Comparison of ENCODE assay signal across 21 cellular contexts in the genomic region with DNA sequence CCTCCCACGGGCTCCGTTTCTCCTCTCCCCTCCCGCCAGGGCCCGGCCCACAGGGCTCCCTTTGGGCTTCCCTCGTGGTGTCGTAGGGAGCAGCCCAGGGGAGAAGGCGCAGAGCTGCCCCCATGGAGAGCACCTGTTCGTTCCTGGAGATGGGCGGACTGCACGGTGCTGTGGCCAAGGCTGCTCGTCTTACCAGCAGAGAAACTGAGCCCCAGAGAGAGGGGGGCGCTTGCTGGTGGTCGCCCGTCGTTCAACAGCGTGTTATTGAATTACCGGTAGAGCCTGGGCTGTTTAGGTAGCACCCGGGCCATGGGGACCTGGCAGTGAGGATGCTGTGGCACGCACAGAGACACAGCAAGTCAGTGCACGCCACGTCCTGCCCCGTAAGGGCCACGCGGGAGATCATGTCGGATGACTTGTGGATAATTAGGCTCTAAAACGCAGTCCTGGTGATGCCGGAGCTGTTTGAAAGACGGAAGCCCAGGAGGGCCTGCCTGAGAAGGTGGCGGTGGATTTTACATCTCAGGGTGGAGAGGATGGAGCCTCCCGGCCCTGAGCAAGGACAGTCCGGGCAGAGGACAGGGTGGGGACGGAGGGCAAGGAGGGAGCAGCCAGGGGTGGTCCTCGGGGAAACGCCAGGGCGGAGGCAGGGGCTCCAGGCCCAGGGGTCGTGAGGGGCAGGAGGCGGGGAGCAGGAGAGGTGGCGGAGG.
DNase-seq lines count a peak whose midpoint lies in the region; ATAC-seq and TF ChIP-seq lines count a peak whose summit lies in the region.
"Had no signal": no experiment of that assay in that cellular context is flagged by ENCODE, and none has a peak within 500 bp of the region (broad histone marks: within the 10 kb centered on the region; RNA-seq: fewer than 3 reads in every experiment).

No MANE protein-coding gene starts in this region.

- H3K4me1 Mint-ChIP-seq in activated CD4-positive, alpha-beta memory T cell treated with anti-CD3 and anti-CD28 coated beads for 36 hours (ENCODE audit: low read depth), result peaks cover 17% of the 10 kb centered on the region
- H3K4me1 Mint-ChIP-seq in activated CD4-positive, alpha-beta memory T cell treated with anti-CD3 and anti-CD28 coated beads, Interleukin-2, amount 10 ng/mL, durations not matched to agents 7 days and 5 days, result peaks cover 11% of the 10 kb centered on the region
- H3K4me1 Mint-ChIP-seq in mesothelial cell of epicardium, result no peaks in the 10 kb centered on the region

- H3K36me3 Mint-ChIP-seq in activated CD4-positive, alpha-beta memory T cell treated with anti-CD3 and anti-CD28 coated beads for 36 hours, result no peaks in the 10 kb centered on the region
- no peaks in the 10 kb centered on the region for H3K36me3 Mint-ChIP-seq in activated CD4-positive, alpha-beta memory T cell treated with anti-CD3 and anti-CD28 coated beads, Interleukin-2, amount 10 ng/mL, durations not matched to agents 7 days and 5 days (ENCODE audit: low read depth)
- no peaks in the 10 kb centered on the region for H3K36me3 Mint-ChIP-seq in mesothelial cell of epicardium
- H3K36me3 Mint-ChIP-seq: activated naive CD4-positive, alpha-beta T cell treated with anti-CD3 and anti-CD28 coated beads, Interleukin-2, amount 50 U/mL, for 24 hours had no signal

- POLR2A ChIA-PET in activated CD4-positive, alpha-beta memory T cell treated with anti-CD3 and anti-CD28 coated beads for 36 hours (lab: Charles Lee), result interaction anchor here (0.8 kb wide), 1 partner anchor 17 kb away, joined by 3 read pairs; no protein-coding TSS in a partner anchor
- POLR2A ChIA-PET in activated CD4-positive, alpha-beta memory T cell treated with anti-CD3 and anti-CD28 coated beads, Interleukin-2, amount 10 ng/mL, durations not matched to agents 7 days and 5 days (lab: Charles Lee), result no interaction called here

- no peaks in the 10 kb centered on the region for H3K9me3 ChIP-seq in tibial artery
- H3K9me3 ChIP-seq: SK-N-SH had no signal

- TF ChIP-seq CTCF in coronary artery (IDR thresholded peaks at IDR 0.05) (no peak), mesothelial cell of epicardium (IDR thresholded peaks at IDR 0.05; ENCODE audit: unreplicated experiment) (no peak), tibial artery (IDR thresholded peaks at IDR 0.05) (no peak)

- no peaks in the 10 kb centered on the region for H3K27me3 ChIP-seq in tibial artery

- H3K4me3 ChIP-seq in coronary artery, result no peak overlapping the region
- H3K4me3 ChIP-seq in tibial artery, result no peak overlapping the region

- H3K4me1 ChIP-seq in tibial artery, result no peaks in the 10 kb centered on the region

- H3K4me3 Mint-ChIP-seq in activated CD4-positive, alpha-beta memory T cell treated with anti-CD3 and anti-CD28 coated beads for 36 hours, result no peak overlapping the region
- no peak overlapping the region for H3K4me3 Mint-ChIP-seq in activated CD4-positive, alpha-beta memory T cell treated with anti-CD3 and anti-CD28 coated beads, Interleukin-2, amount 10 ng/mL, durations not matched to agents 7 days and 5 days
- no peak overlapping the region for H3K4me3 Mint-ChIP-seq in mesothelial cell of epicardium
- H3K4me3 Mint-ChIP-seq: activated CD4-positive, alpha-beta T cell treated with anti-CD3 and anti-CD28 coated beads for 36 hours; activated naive CD4-positive, alpha-beta T cell treated with anti-CD3 and anti-CD28 coated beads, Interleukin-2, amount 50 U/mL, for 24 hours had no signal

- peak; percentile 3 for DNase-seq in activated CD4-positive, alpha-beta memory T cell treated with anti-CD3 and anti-CD28 coated beads for 36 hours
- DNase-seq in activated CD4-positive, alpha-beta memory T cell treated with anti-CD3 and anti-CD28 coated beads, Interleukin-2, amount 10 ng/mL, durations not matched to agents 7 days and 5 days, result no peak
- DNase-seq in coronary artery (ENCODE audit: low spot score) (peak; percentile 67), mesothelial cell of epicardium (ENCODE audit: low spot score in 2 of 2, unreplicated experiment in 2 of 2) (peak; percentile 20 to 28), tibial artery (peak; percentile 18 to 64), NCI-H2081 (lab: John Stamatoyannopoulos, UW) (no peak)
- DNase-seq: foreskin melanocyte; Kasumi-1; kidney glomerular epithelial cell; NCI-H1092 treated with DMSO at 0.1 percent for 48 hours; nucleus accumbens; PC-3; SK-N-SH; stimulated activated CD4-positive, alpha-beta T cell treated with anti-CD3 and anti-CD28 coated beads, Interleukin-2, amount 100 ng/mL, for 48 hours; substantia nigra; T1000 had no signal

- intact Hi-C loops in activated CD4-positive, alpha-beta memory T cell treated with anti-CD3 and anti-CD28 coated beads for 36 hours (cut with micrococcal nuclease), result no loop called here
- intact Hi-C loops in tibial artery (cut with DNase I; ENCODE audit: low total_unique reads), result no loop called here

- no peak overlapping the region for H3K27ac Mint-ChIP-seq in activated CD4-positive, alpha-beta memory T cell treated with anti-CD3 and anti-CD28 coated beads for 36 hours
- H3K27ac Mint-ChIP-seq in activated CD4-positive, alpha-beta memory T cell treated with anti-CD3 and anti-CD28 coated beads, Interleukin-2, amount 10 ng/mL, durations not matched to agents 7 days and 5 days, result no peak overlapping the region
- no peak overlapping the region for H3K27ac Mint-ChIP-seq in mesothelial cell of epicardium
- H3K27ac Mint-ChIP-seq: activated CD4-positive, alpha-beta T cell treated with anti-CD3 and anti-CD28 coated beads for 36 hours; activated naive CD4-positive, alpha-beta T cell treated with anti-CD3 and anti-CD28 coated beads, Interleukin-2, amount 50 U/mL, for 24 hours had no signal

- H3K36me3 ChIP-seq in tibial artery, result peaks cover 0 to 16% (median 0%) of the 10 kb centered on the region in 3 donors

- no peaks in the 10 kb centered on the region for H3K9me3 Mint-ChIP-seq in activated CD4-positive, alpha-beta memory T cell treated with anti-CD3 and anti-CD28 coated beads for 36 hours
- H3K9me3 Mint-ChIP-seq in activated CD4-positive, alpha-beta memory T cell treated with anti-CD3 and anti-CD28 coated beads, Interleukin-2, amount 10 ng/mL, durations not matched to agents 7 days and 5 days, result no peaks in the 10 kb centered on the region
- no peaks in the 10 kb centered on the region for H3K9me3 Mint-ChIP-seq in mesothelial cell of epicardium
- H3K9me3 Mint-ChIP-seq: activated naive CD4-positive, alpha-beta T cell treated with anti-CD3 and anti-CD28 coated beads, Interleukin-2, amount 50 U/mL, for 24 hours had no signal

- ATAC-seq in HG03159 (IDR thresholded peaks at IDR 0.05; ENCODE audit: unreplicated experiment), result no peak
- no peak for ATAC-seq in GM18870 (IDR thresholded peaks at IDR 0.05; ENCODE audit: unreplicated experiment)
- ATAC-seq: activated CD4-positive, alpha-beta T cell treated with anti-CD3 and anti-CD28 coated beads for 36 hours; PC-3 had no signal

- H3K27me3 Mint-ChIP-seq in activated CD4-positive, alpha-beta memory T cell treated with anti-CD3 and anti-CD28 coated beads for 36 hours, result peaks cover 9% of the 10 kb centered on the region
- H3K27me3 Mint-ChIP-seq in activated CD4-positive, alpha-beta memory T cell treated with anti-CD3 and anti-CD28 coated beads, Interleukin-2, amount 10 ng/mL, durations not matched to agents 7 days and 5 days, result no peaks in the 10 kb centered on the region
- peaks cover 2% of the 10 kb centered on the region for H3K27me3 Mint-ChIP-seq in mesothelial cell of epicardium (ENCODE audit: low read depth)

- CTCF ChIA-PET in activated CD4-positive, alpha-beta memory T cell treated with anti-CD3 and anti-CD28 coated beads for 36 hours (lab: Charles Lee), result interaction anchor here (0.9 kb wide), 1 partner anchor 16 kb away, joined by 3 read pairs; no protein-coding TSS in a partner anchor
- CTCF ChIA-PET in activated CD4-positive, alpha-beta memory T cell treated with anti-CD3 and anti-CD28 coated beads, Interleukin-2, amount 10 ng/mL, durations not matched to agents 7 days and 5 days (lab: Charles Lee), result no interaction called here

- H3K27ac ChIP-seq in coronary artery (no peak overlapping the region), tibial artery (no peak overlapping the region)
- H3K27ac ChIP-seq: 22Rv1 had no signal

Comparison
In these comparisons a context has a peak if more than half of its experiments do, and no peak if none do; other contexts are left out.
1. DNase-seq: peak in activated CD4-positive, alpha-beta memory T cell treated with anti-CD3 and anti-CD28 coated beads for 36 hours (single experiment), coronary artery (single experiment), mesothelial cell of epicardium (2 of 2) and tibial artery (2 of 2); none in activated CD4-positive, alpha-beta memory T cell treated with anti-CD3 and anti-CD28 coated beads, Interleukin-2, amount 10 ng/mL, durations not matched to agents 7 days and 5 days (single experiment) and NCI-H2081 (0 of 2).